1 cellular context compared by ENCODE assay signal in genomic region chr1:40020447-40021085, GRCh38.
TF ChIP-seq lines count a peak whose summit lies in the region.

No MANE protein-coding gene starts in this region.

TF ChIP-seq in GM23338, 12 proteins besides CTCF, POLR2A, EP300 and RAD21 (continued from another document):
- TF ChIP-seq ZNF462 (CRISPR knock-in tag; IDR thresholded peaks at IDR 0.05) (no peak), JUNB (IDR thresholded peaks at IDR 0.05; ENCODE audit: unreplicated experiment) (no peak), CREB1 (CRISPR knock-in tag; IDR thresholded peaks at IDR 0.05; ENCODE audit: low read depth) (no peak), ETS1 (IDR thresholded peaks at IDR 0.05) (no peak), NANOG (IDR thresholded peaks at IDR 0.05; ENCODE audit: borderline replicate concordance) (no peak), EZH2phosphoT487 (IDR thresholded peaks at IDR 0.05; ENCODE audit: unreplicated experiment) (no peak)
